Comparison of ENCODE assay signal across 11 cellular contexts in the genomic region with DNA sequence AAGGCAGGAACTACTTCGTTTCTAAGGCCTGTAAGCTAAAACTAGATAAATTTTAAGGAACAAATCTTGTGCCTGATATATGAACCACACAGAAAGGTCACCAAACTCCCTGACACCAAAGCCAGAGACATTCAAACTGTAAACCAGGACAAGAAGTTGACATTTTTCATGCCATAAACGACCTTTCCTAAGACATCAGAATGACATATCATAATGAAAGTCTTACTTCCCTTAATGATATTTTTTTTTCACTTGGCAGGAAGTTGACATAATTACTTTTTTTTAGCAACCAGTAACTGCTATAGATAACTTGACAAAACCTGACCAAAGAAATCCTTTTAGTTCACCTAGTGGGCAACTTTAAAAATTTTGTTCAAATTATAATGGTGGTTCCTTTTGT.
A peak's percentile ranks its signal among the peaks of the same experiment; 100 is the strongest.
DNase-seq lines count a peak whose midpoint lies in the region; ATAC-seq and TF ChIP-seq lines count a peak whose summit lies in the region.
"Had no signal": no experiment of that assay in that cellular context is flagged by ENCODE, and none has a peak within 500 bp of the region (broad histone marks: within the 10 kb centered on the region; RNA-seq: fewer than 3 reads in every experiment).

No MANE protein-coding gene starts in this region.

- H3K27ac Mint-ChIP-seq in naive B cell: peak overlapping the region in 3 of 6 donors; percentile 9 to 28 (median 13)

- no peak overlapping the region for H3K4me3 ChIP-seq in heart right ventricle
- H3K4me3 ChIP-seq: Peyer's patch had no signal

- peaks cover 0 to 4% (median 0%) of the 10 kb centered on the region in 11 donors for H3K9me3 ChIP-seq in heart right ventricle

- H3K9me3 Mint-ChIP-seq in naive B cell: no peaks in the 10 kb centered on the region

- peaks cover 0 to 28% (median 15%) of the 10 kb centered on the region in 3 donors for H3K4me1 Mint-ChIP-seq in naive B cell

- TF ChIP-seq CTCF in heart right ventricle (IDR thresholded peaks at IDR 0.05): no peak

- DNase-seq in naive B cell: peak; percentile 27
- no peak for DNase-seq in NCI-H2081 treated with DMSO at 0.1 percent for 48 hours (lab: John Stamatoyannopoulos, UW)
- no peak for DNase-seq in heart right ventricle
- DNase-seq in ecto neural progenitor cell (ENCODE audit: low spot score): no peak
- DNase-seq: Calu3, mesendoderm, NCI-H1436, Peyer's patch had no signal

- H3K36me3 ChIP-seq in heart right ventricle: peaks cover 0 to 16% (median 0%) of the 10 kb centered on the region in 9 donors
- H3K36me3 ChIP-seq: Peyer's patch had no signal

- intact Hi-C loops in heart right ventricle (cut with DNase I): no loop called here

- H3K27me3 Mint-ChIP-seq in naive B cell: peaks cover 0 to 3% (median 0%) of the 10 kb centered on the region in 3 donors

- no peak overlapping the region for H3K27ac ChIP-seq in heart right ventricle
- H3K27ac ChIP-seq: Peyer's patch had no signal

- no peaks in the 10 kb centered on the region for H3K36me3 Mint-ChIP-seq in naive B cell

- H3K4me1 ChIP-seq in heart right ventricle: peaks cover 0 to 19% (median 0%) of the 10 kb centered on the region in 9 donors
- H3K4me1 ChIP-seq: Peyer's patch had no signal

- 42 to 45% methylated on average over 2 of the region's 2 CpGs for WGBS in heart right ventricle, 2 donors

- H3K27me3 ChIP-seq in heart right ventricle: peaks cover 0 to 47% (median 0%) of the 10 kb centered on the region in 7 donors
- H3K27me3 ChIP-seq: Peyer's patch had no signal

- peak overlapping the region in 5 of 8 donors; percentile 22 to 69 (median 57) for H3K4me3 Mint-ChIP-seq in naive B cell

- ATAC-seq in GM18909 (IDR thresholded peaks at IDR 0.05; ENCODE audit: poor library complexity, unreplicated experiment) (peak; percentile 51), HG02870 (IDR thresholded peaks at IDR 0.05; ENCODE audit: unreplicated experiment) (peak; percentile 59), HG03571 (IDR thresholded peaks at IDR 0.05; ENCODE audit: unreplicated experiment) (peak; percentile 56), naive B cell (ENCODE audit: low read depth in 2 of 2) (peak in 1 of 2 donors; percentile 53), heart right ventricle (no peak)

Comparison
In these comparisons a context has a peak if more than half of its experiments do, and no peak if none do; other contexts are left out.
1. ATAC-seq: peak in GM18909 (single experiment), HG02870 (single experiment) and HG03571 (single experiment); none in heart right ventricle (0 of 8).